1 cellular context compared by ENCODE assay signal in genomic region chr16:56608043-56608875, GRCh38.
TF ChIP-seq lines count a peak whose summit lies in the region.

TSS of gene MT2A (plus strand) at chr16:56608584. CDS start at chr16:56608656, 72 bp downstream.

TF ChIP-seq in SK-N-SH, 30 proteins besides CTCF, POLR2A, EP300 and RAD21 (continued from another document):
- TF ChIP-seq FOXM1 (IDR thresholded peaks at IDR 0.05; ENCODE audit: low read depth) (0 out of 2 replicates have a peak, but pooled peaks have one; percentile 51), NFIC (IDR thresholded peaks at IDR 0.05; ENCODE audit: borderline replicate concordance) (peak; percentile 38; the same call in 1 of the 2 replicates), FOSL2 (IDR thresholded peaks at IDR 0.05; ENCODE audit: borderline replicate concordance, low read depth) (peak; percentile 74; the same call in 1 of the 2 replicates), IRF3 (IDR thresholded peaks at IDR 0.05; ENCODE audit: low read depth, low read length) (no peak), ELF1 (IDR thresholded peaks at IDR 0.05) (0 out of 2 replicates have a peak, but pooled peaks have one; percentile 4), TAF1 (IDR thresholded peaks at IDR 0.05; ENCODE audit: borderline replicate concordance, low read depth, low read length) (peak; percentile 80; the same call in 1 of the 2 replicates), POLR2AphosphoS5 (IDR thresholded peaks at IDR 0.05; ENCODE audit: low read depth, low read length) (peak; percentile 98), NRF1 (IDR thresholded peaks at IDR 0.05; ENCODE audit: low read depth, low read length) (no peak; the same call in 1 of the 2 replicates), PBX3 (IDR thresholded peaks at IDR 0.05) (peak; percentile 44; the same call in 1 of the 2 replicates)
